In genomic region chr10:120998251-120998650, GRCh38 we compare ENCODE assay signal across 16 cellular contexts.
DNase-seq lines count a peak whose midpoint lies in the region; FAIRE-seq and TF ChIP-seq lines count a peak whose summit lies in the region.
"Had no signal": no experiment of that assay in that cellular context is flagged by ENCODE, and none has a peak within 500 bp of the region (broad histone marks: within the 10 kb centered on the region; RNA-seq: fewer than 3 reads in every experiment).

No MANE protein-coding gene starts in this region.

- H3K4me1 Mint-ChIP-seq in osteocyte (ENCODE audit: unreplicated experiment): no peaks in the 10 kb centered on the region

- peaks cover 3% of the 10 kb centered on the region for H3K27me3 Mint-ChIP-seq in osteocyte (ENCODE audit: unreplicated experiment)

- peaks cover 2 to 5% of the 10 kb centered on the region in 2 experiments; a peak in 2 of 4 replicates for H3K9me3 ChIP-seq in H1 (ENCODE audit: insufficient read depth in 2 of 2, low read depth in 1 of 2, low read length in 1 of 2)
- H3K9me3 ChIP-seq: A549 had no signal

- no peak overlapping the region for H4K91ac ChIP-seq in H1 (replicated peaks; ENCODE audit: insufficient read length, low read length)

- no peak for TF ChIP-seq POLR2A in H1 (IDR thresholded peaks at IDR 0.05; ENCODE audit: control extremely low read depth in 1 of 2, low read depth in 2 of 2, low read length in 2 of 2)

- H3K4me3 Mint-ChIP-seq in osteocyte (ENCODE audit: unreplicated experiment): no peak overlapping the region
- H3K4me3 Mint-ChIP-seq: CD8-positive, alpha-beta T cell had no signal

- CTCF ChIA-PET in H1 (lab: Charles Lee; ENCODE audit: partially characterized antibody): interaction anchor here (0.5 to 2.6 kb wide), 9 partner anchors 13 to 398 kb away, joined by 3 to 10 read pairs (median 3); no protein-coding TSS in a partner anchor

- TF ChIP-seq RAD21 in H1 (IDR thresholded peaks at IDR 0.05 in 1 of 2, conservative IDR thresholded peaks at IDR 0.05 in 1 of 2; ENCODE audit: low read depth in 2 of 2, low read length in 2 of 2): no peak

- no peak overlapping the region for H2BK20ac ChIP-seq in H1 (ENCODE audit: low read length)

- H3K56ac ChIP-seq in H1 (replicated peaks; ENCODE audit: insufficient read length, low read depth, low read length): no peak overlapping the region
- no peak overlapping the region for H3K56ac ChIP-seq in mesendoderm (ENCODE audit: low read length)

- peak overlapping the region; percentile 45; the same call in 1 of the 2 replicates for H4K8ac ChIP-seq in H1 (ENCODE audit: extremely low read depth, insufficient read depth, low read length)
- no peak overlapping the region for H4K8ac ChIP-seq in mesendoderm (ENCODE audit: low read depth, low read length)

- DNase-seq in NCI-H146 (lab: John Stamatoyannopoulos, UW) (peak; percentile 1), NCI-H146 treated with DMSO at 0.1 percent for 48 hours (lab: John Stamatoyannopoulos, UW; ENCODE audit: unreplicated experiment) (no peak), H1 (ENCODE audit: low read depth in 1 of 2, low spot score in 2 of 2) (no peak), osteocyte (ENCODE audit: extremely low spot score, unreplicated experiment) (peak; percentile 72), mesendoderm (no peak), SIG-M5 treated with dmso at 0.1 percent for 504 hours (lab: John Stamatoyannopoulos, UW; ENCODE audit: unreplicated experiment) (no peak)
- DNase-seq in stimulated activated naive CD4-positive, alpha-beta T cell (lab: John Stamatoyannopoulos, UW): no peak
- DNase-seq: AML-193; Calu3; CD8-positive, alpha-beta T cell; HCEC 1CT had no signal

- H2AFZ ChIP-seq in H1 (ENCODE audit: low read length): no peak overlapping the region

- peaks cover 13% of the 10 kb centered on the region for H3K9me3 Mint-ChIP-seq in osteocyte (ENCODE audit: unreplicated experiment)

- H3K4me2 ChIP-seq in H1 (ENCODE audit: insufficient read depth in 1 of 2, low read depth in 2 of 2, low read length in 2 of 2) (no peak overlapping the region), mesendoderm (ENCODE audit: low read length) (no peak overlapping the region)
- H3K4me2 ChIP-seq: A549 had no signal

- no peak overlapping the region for H3K14ac ChIP-seq in H1 (ENCODE audit: insufficient read length)

- H3K27ac ChIP-seq in H1 (ENCODE audit: low read depth, low read length) (no peak overlapping the region), mesendoderm (ENCODE audit: low read depth, low read length) (no peak overlapping the region)
- H3K27ac ChIP-seq: 22Rv1, A549 had no signal

- H3K4ac ChIP-seq in H1 (replicated peaks; ENCODE audit: insufficient read length, low read depth, low read length): no peak overlapping the region
- H3K4ac ChIP-seq in mesendoderm (ENCODE audit: low read depth, low read length): no peak overlapping the region

- H3K9ac ChIP-seq in H1 (replicated peaks in 1 of 4; ENCODE audit: extremely low read depth in 1 of 4, low read depth in 3 of 4, low read length in 3 of 4) (no peak overlapping the region), mesendoderm (ENCODE audit: low read length) (no peak overlapping the region)

- no peaks in the 10 kb centered on the region for H3K36me3 Mint-ChIP-seq in osteocyte (ENCODE audit: unreplicated experiment)
- H3K36me3 Mint-ChIP-seq: CD8-positive, alpha-beta T cell had no signal

- H3K4me1 ChIP-seq in H1 (replicated peaks in 1 of 4; ENCODE audit: control insufficient read depth in 3 of 4, insufficient read depth in 4 of 4, low read length in 3 of 4) (peaks cover 0 to 4% (median under 1%) of the 10 kb centered on the region in 4 experiments; a peak in 2 of 7 replicates), mesendoderm (ENCODE audit: control insufficient read depth, low read depth, low read length) (peaks cover 2% of the 10 kb centered on the region)
- H3K4me1 ChIP-seq: A549 had no signal

- H3K4me3 ChIP-seq in H1 (ENCODE audit: extremely low read depth in 1 of 4, insufficient read depth in 2 of 4, low read depth in 3 of 4, low read length in 4 of 4): no peak overlapping the region
- no peak overlapping the region for H3K4me3 ChIP-seq in mesendoderm (ENCODE audit: low read length)
- H3K4me3 ChIP-seq: A549 had no signal

- TF ChIP-seq EP300 in H1 (IDR thresholded peaks at IDR 0.05; ENCODE audit: borderline replicate concordance in 1 of 2, low read depth in 2 of 2, low read length in 2 of 2): no peak

- H3K36me3 ChIP-seq in H1 (ENCODE audit: control insufficient read depth in 2 of 4, insufficient read depth in 4 of 4, low read length in 3 of 4) (no peaks in the 10 kb centered on the region), mesendoderm (ENCODE audit: control insufficient read depth, insufficient read depth, low read length) (no peaks in the 10 kb centered on the region)

- no peak overlapping the region for H2BK120ac ChIP-seq in H1 (replicated peaks; ENCODE audit: low read depth, low read length)
- H2BK120ac ChIP-seq in mesendoderm (ENCODE audit: low read depth, low read length): no peak overlapping the region

- no peak for FAIRE-seq in H1 (lab: Jason Lieb, UNC)
- FAIRE-seq: A549, G401.6, GM12891, GM19239 had no signal

- H3K23me2 ChIP-seq in H1 (ENCODE audit: low read depth, low read length): no peaks in the 10 kb centered on the region; the same call in 1 of the 2 replicates

- H4K20me1 ChIP-seq in H1 (replicated peaks in 1 of 2; ENCODE audit: control insufficient read depth in 1 of 2, insufficient read depth in 2 of 2, low read length in 2 of 2): no peaks in the 10 kb centered on the region

- H4K5ac ChIP-seq in H1 (ENCODE audit: insufficient read length, low read depth, low read length) (no peak overlapping the region), mesendoderm (ENCODE audit: low read length) (no peak overlapping the region)

- H3K79me2 ChIP-seq in H1 (ENCODE audit: control insufficient read depth in 1 of 2, insufficient read depth in 2 of 2, low read length in 2 of 2) (no peaks in the 10 kb centered on the region), mesendoderm (ENCODE audit: control insufficient read depth, insufficient read depth, low read length) (no peaks in the 10 kb centered on the region)

- TF ChIP-seq CTCF in H1 (IDR thresholded peaks at IDR 0.05; ENCODE audit: control extremely low read depth in 1 of 3, insufficient read depth in 1 of 3, low read depth in 1 of 3, low read length in 3 of 3) (no peak), osteocyte (IDR thresholded peaks at IDR 0.05) (no peak)

- no peak overlapping the region for H2BK12ac ChIP-seq in H1 (ENCODE audit: low read depth, low read length)

- H3K18ac ChIP-seq in H1 (ENCODE audit: extremely low read depth, low read length): no peak overlapping the region
- no peak overlapping the region for H3K18ac ChIP-seq in mesendoderm (ENCODE audit: low read length)

- H3K27me3 ChIP-seq in H1 (replicated peaks in 1 of 4; ENCODE audit: control insufficient read depth in 3 of 4, extremely low read depth in 1 of 4, insufficient read depth in 3 of 4, low read length in 3 of 4) (no peaks in the 10 kb centered on the region; a peak in 2 of 7 replicates), mesendoderm (ENCODE audit: insufficient read depth, low read length, poor library complexity) (no peaks in the 10 kb centered on the region)

- H2BK5ac ChIP-seq in H1 (ENCODE audit: low read depth, low read length) (no peak overlapping the region), mesendoderm (ENCODE audit: low read length) (no peak overlapping the region)

- 73% methylated on average over 5 of the region's 5 CpGs; no CpG with 5 or more reads in 1 of the 2 experiments for WGBS in H1 (ENCODE audit: extremely low coverage in 1 of 2, insufficient coverage in 1 of 2, insufficient read length in 1 of 2, insufficient replicate concordance in 2 of 2, low coverage in 1 of 2, low lambda C conversion rate in 2 of 2, missing lambda C conversion rate in 1 of 2), 2 experiments
- WGBS in mesendoderm (ENCODE audit: extremely low coverage, insufficient coverage, low lambda C conversion rate): no CpG with 5 or more reads among the region's 5 CpGs

- H3K79me1 ChIP-seq in H1 (ENCODE audit: low read depth, low read length) (no peaks in the 10 kb centered on the region), mesendoderm (ENCODE audit: low read length) (no peaks in the 10 kb centered on the region)

- no peak overlapping the region for H3K27ac Mint-ChIP-seq in osteocyte (ENCODE audit: unreplicated experiment)
- H3K27ac Mint-ChIP-seq: CD8-positive, alpha-beta T cell had no signal

- no peak overlapping the region for H2BK15ac ChIP-seq in H1 (ENCODE audit: low read length)
- no peak overlapping the region for H2BK15ac ChIP-seq in mesendoderm (replicated peaks; ENCODE audit: low read depth)

- POLR2A ChIA-PET in H1 (lab: Charles Lee; ENCODE audit: partially characterized antibody): no interaction called here

- H2AK5ac ChIP-seq in H1 (ENCODE audit: low read depth, low read length) (no peak overlapping the region), mesendoderm (ENCODE audit: low read length) (no peak overlapping the region)

- no peak overlapping the region for H3K23ac ChIP-seq in H1 (ENCODE audit: insufficient read length)
- no peak overlapping the region for H3K23ac ChIP-seq in mesendoderm (ENCODE audit: low read length)

TF ChIP-seq in H1, 55 proteins besides CTCF, POLR2A, EP300 and RAD21 (continues in another document):
- TF ChIP-seq NANOG (IDR thresholded peaks at IDR 0.05; ENCODE audit: insufficient read depth, low read depth, low read length, poor library complexity, severe bottlenecking): no peak
- no peak for TF ChIP-seq ASH2L (IDR thresholded peaks at IDR 0.05; ENCODE audit: low read length)
- no peak for TF ChIP-seq TEAD4 (IDR thresholded peaks at IDR 0.05; ENCODE audit: low read depth, low read length)
- no peak for TF ChIP-seq HDAC2 (IDR thresholded peaks at IDR 0.05; ENCODE audit: borderline replicate concordance in 1 of 2, low read depth in 2 of 2, low read length in 2 of 2)
- no peak for TF ChIP-seq EZH2 (IDR thresholded peaks at IDR 0.05; ENCODE audit: low read depth, low read length, severe bottlenecking)
- no peak for TF ChIP-seq CBX5 (IDR thresholded peaks at IDR 0.05; ENCODE audit: low read depth, low read length)
- TF ChIP-seq CBX8 (IDR thresholded peaks at IDR 0.05; ENCODE audit: borderline replicate concordance, low read depth, low read length): no peak
- TF ChIP-seq PHF8 (conservative IDR thresholded peaks at IDR 0.05; ENCODE audit: low read depth, low read length): no peak
- no peak for TF ChIP-seq MAFK (IDR thresholded peaks at IDR 0.05; ENCODE audit: low read depth, low read length)
- TF ChIP-seq TAF7 (optimal IDR thresholded peaks at IDR 0.05; ENCODE audit: borderline replicate concordance, low read depth, low read length): no peak

Comparison
In these comparisons a context has a peak if more than half of its experiments do, and no peak if none do; other contexts are left out.
1. DNase-seq: peak in NCI-H146 (single experiment) and osteocyte (single experiment); none in NCI-H146 treated with DMSO at 0.1 percent for 48 hours (single experiment), H1 (0 of 2), stimulated activated naive CD4-positive, alpha-beta T cell (0 of 6), mesendoderm (single experiment) and SIG-M5 treated with dmso at 0.1 percent for 504 hours (single experiment).